Comparison of ENCODE assay signal across 1 cellular context in the genomic region with DNA sequence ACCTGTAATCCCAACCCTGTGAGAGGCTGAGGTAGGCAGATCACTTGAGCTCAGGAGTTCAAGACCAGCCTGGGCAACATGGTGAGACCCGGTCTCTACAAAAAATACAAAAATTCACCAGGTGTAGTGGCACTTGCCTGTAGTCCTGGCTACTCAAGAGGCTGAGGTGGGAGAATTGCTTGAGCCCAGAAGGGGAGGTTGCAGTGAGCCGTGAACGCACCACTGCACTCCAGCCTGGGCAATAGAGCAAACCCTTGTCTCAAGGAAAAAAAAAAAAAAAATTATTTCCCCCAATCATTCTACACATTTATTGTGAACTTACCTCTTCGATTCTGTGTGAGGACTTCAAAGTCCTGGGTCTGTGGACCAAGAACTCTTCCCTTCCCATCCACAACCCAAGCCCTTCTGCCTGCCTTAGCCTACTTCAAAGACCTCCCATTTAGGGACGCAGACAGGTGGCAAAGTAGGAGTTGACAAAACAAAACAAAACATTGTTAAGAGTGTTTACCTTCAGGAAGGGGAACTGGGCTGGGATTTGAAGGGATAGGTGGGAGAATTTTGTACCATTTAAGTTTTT.
A peak's percentile ranks its signal among the peaks of the same experiment; 100 is the strongest.
TF ChIP-seq lines count a peak whose summit lies in the region.

No MANE protein-coding gene starts in this region.

TF ChIP-seq in HepG2, 621 proteins besides CTCF, POLR2A, EP300 and RAD21 (continued from another document and continues in another):
- TF ChIP-seq, protein P1, sequence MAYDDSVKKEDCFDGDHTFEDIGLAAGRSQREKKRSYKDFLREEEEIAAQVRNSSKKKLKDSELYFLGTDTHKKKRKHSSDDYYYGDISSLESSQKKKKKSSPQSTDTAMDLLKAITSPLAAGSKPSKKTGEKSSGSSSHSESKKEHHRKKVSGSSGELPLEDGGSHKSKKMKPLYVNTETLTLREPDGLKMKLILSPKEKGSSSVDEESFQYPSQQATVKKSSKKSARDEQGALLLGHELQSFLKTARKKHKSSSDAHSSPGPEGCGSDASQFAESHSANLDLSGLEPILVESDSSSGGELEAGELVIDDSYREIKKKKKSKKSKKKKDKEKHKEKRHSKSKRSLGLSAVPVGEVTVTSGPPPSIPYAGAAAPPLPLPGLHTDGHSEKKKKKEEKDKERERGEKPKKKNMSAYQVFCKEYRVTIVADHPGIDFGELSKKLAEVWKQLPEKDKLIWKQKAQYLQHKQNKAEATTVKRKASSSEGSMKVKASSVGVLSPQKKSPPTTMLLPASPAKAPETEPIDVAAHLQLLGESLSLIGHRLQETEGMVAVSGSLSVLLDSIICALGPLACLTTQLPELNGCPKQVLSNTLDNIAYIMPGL (CRISPR knock-in tag; IDR thresholded peaks at IDR 0.05; ENCODE audit: borderline replicate concordance in 1 of 2, low read depth in 1 of 2): peak in 1 of 2 experiments; percentile 2; a peak in 1 of 4 replicates
- TF ChIP-seq, protein P2, sequence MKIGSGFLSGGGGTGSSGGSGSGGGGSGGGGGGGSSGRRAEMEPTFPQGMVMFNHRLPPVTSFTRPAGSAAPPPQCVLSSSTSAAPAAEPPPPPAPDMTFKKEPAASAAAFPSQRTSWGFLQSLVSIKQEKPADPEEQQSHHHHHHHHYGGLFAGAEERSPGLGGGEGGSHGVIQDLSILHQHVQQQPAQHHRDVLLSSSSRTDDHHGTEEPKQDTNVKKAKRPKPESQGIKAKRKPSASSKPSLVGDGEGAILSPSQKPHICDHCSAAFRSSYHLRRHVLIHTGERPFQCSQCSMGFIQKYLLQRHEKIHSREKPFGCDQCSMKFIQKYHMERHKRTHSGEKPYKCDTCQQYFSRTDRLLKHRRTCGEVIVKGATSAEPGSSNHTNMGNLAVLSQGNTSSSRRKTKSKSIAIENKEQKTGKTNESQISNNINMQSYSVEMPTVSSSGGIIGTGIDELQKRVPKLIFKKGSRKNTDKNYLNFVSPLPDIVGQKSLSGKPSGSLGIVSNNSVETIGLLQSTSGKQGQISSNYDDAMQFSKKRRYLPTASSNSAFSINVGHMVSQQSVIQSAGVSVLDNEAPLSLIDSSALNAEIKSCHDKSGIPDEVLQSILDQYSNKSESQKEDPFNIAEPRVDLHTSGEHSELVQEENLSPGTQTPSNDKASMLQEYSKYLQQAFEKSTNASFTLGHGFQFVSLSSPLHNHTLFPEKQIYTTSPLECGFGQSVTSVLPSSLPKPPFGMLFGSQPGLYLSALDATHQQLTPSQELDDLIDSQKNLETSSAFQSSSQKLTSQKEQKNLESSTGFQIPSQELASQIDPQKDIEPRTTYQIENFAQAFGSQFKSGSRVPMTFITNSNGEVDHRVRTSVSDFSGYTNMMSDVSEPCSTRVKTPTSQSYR (CRISPR knock-in tag; IDR thresholded peaks at IDR 0.05; ENCODE audit: borderline replicate concordance): no peak
- TF ChIP-seq GATAD1 (CRISPR knock-in tag; IDR thresholded peaks at IDR 0.05): no peak
- TF ChIP-seq ZNF781 (CRISPR knock-in tag; IDR thresholded peaks at IDR 0.05; ENCODE audit: borderline replicate concordance, not compliant biosample characterization): no peak
- TF ChIP-seq SOX6 (IDR thresholded peaks at IDR 0.05): no peak
- no peak for TF ChIP-seq SOX6 (CRISPR knock-in tag; IDR thresholded peaks at IDR 0.05)
- no peak for TF ChIP-seq ISL2 (CRISPR knock-in tag; IDR thresholded peaks at IDR 0.05)
- TF ChIP-seq SIN3A (IDR thresholded peaks at IDR 0.05; ENCODE audit: borderline replicate concordance, low read depth, low read length): no peak
- TF ChIP-seq, protein P3, sequence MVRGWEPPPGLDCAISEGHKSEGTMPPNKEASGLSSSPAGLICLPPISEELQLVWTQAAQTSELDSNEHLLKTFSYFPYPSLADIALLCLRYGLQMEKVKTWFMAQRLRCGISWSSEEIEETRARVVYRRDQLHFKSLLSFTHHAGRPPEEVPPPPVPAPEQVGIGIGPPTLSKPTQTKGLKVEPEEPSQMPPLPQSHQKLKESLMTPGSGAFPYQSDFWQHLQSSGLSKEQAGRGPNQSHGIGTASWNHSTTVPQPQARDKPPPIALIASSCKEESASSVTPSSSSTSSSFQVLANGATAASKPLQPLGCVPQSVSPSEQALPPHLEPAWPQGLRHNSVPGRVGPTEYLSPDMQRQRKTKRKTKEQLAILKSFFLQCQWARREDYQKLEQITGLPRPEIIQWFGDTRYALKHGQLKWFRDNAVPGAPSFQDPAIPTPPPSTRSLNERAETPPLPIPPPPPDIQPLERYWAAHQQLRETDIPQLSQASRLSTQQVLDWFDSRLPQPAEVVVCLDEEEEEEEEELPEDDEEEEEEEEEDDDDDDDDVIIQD (CRISPR knock-in tag; IDR thresholded peaks at IDR 0.05; ENCODE audit: low read depth): no peak
- TF ChIP-seq KDM3A (CRISPR knock-in tag; IDR thresholded peaks at IDR 0.05; ENCODE audit: low read depth): no peak
- TF ChIP-seq ETV5 (CRISPR knock-in tag; IDR thresholded peaks at IDR 0.05; ENCODE audit: borderline replicate concordance): no peak
- TF ChIP-seq ZNF232 (CRISPR knock-in tag; IDR thresholded peaks at IDR 0.05; ENCODE audit: borderline replicate concordance): 0 out of 2 replicates have a peak, but pooled peaks have one; percentile 7
- no peak for TF ChIP-seq BRD4 (CRISPR knock-in tag; IDR thresholded peaks at IDR 0.05)
- 0 out of 2 replicates have a peak, but pooled peaks have one; percentile 6 for TF ChIP-seq NFKBIZ (CRISPR knock-in tag; IDR thresholded peaks at IDR 0.05)
- no peak for TF ChIP-seq RAD51 (IDR thresholded peaks at IDR 0.05; ENCODE audit: borderline replicate concordance)
- TF ChIP-seq ZNF256 (CRISPR knock-in tag; conservative IDR thresholded peaks at IDR 0.05): no peak
- no peak for TF ChIP-seq SKI (IDR thresholded peaks at IDR 0.05; ENCODE audit: partially characterized antibody)
- no peak; the same call in 1 of the 2 replicates for TF ChIP-seq ZNF333 (CRISPR knock-in tag; IDR thresholded peaks at IDR 0.05; ENCODE audit: borderline replicate concordance)
- no peak for TF ChIP-seq ATF1 (CRISPR knock-in tag; IDR thresholded peaks at IDR 0.05)
- TF ChIP-seq, protein P4, sequence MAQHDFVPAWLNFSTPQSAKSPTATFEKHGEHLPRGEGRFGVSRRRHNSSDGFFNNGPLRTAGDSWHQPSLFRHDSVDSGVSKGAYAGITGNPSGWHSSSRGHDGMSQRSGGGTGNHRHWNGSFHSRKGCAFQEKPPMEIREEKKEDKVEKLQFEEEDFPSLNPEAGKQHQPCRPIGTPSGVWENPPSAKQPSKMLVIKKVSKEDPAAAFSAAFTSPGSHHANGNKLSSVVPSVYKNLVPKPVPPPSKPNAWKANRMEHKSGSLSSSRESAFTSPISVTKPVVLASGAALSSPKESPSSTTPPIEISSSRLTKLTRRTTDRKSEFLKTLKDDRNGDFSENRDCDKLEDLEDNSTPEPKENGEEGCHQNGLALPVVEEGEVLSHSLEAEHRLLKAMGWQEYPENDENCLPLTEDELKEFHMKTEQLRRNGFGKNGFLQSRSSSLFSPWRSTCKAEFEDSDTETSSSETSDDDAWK (CRISPR knock-in tag; IDR thresholded peaks at IDR 0.05): no peak
- TF ChIP-seq ZBTB20 (CRISPR knock-in tag; IDR thresholded peaks at IDR 0.05; ENCODE audit: borderline replicate concordance, low read depth): no peak
- TF ChIP-seq, protein P5, sequence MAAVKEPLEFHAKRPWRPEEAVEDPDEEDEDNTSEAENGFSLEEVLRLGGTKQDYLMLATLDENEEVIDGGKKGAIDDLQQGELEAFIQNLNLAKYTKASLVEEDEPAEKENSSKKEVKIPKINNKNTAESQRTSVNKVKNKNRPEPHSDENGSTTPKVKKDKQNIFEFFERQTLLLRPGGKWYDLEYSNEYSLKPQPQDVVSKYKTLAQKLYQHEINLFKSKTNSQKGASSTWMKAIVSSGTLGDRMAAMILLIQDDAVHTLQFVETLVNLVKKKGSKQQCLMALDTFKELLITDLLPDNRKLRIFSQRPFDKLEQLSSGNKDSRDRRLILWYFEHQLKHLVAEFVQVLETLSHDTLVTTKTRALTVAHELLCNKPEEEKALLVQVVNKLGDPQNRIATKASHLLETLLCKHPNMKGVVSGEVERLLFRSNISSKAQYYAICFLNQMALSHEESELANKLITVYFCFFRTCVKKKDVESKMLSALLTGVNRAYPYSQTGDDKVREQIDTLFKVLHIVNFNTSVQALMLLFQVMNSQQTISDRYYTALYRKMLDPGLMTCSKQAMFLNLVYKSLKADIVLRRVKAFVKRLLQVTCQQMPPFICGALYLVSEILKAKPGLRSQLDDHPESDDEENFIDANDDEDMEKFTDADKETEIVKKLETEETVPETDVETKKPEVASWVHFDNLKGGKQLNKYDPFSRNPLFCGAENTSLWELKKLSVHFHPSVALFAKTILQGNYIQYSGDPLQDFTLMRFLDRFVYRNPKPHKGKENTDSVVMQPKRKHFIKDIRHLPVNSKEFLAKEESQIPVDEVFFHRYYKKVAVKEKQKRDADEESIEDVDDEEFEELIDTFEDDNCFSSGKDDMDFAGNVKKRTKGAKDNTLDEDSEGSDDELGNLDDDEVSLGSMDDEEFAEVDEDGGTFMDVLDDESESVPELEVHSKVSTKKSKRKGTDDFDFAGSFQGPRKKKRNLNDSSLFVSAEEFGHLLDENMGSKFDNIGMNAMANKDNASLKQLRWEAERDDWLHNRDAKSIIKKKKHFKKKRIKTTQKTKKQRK (IDR thresholded peaks at IDR 0.05; ENCODE audit: low read length): no peak
- no peak for TF ChIP-seq ZSCAN20 (CRISPR knock-in tag; IDR thresholded peaks at IDR 0.05; ENCODE audit: borderline replicate concordance)
- TF ChIP-seq, protein P6, sequence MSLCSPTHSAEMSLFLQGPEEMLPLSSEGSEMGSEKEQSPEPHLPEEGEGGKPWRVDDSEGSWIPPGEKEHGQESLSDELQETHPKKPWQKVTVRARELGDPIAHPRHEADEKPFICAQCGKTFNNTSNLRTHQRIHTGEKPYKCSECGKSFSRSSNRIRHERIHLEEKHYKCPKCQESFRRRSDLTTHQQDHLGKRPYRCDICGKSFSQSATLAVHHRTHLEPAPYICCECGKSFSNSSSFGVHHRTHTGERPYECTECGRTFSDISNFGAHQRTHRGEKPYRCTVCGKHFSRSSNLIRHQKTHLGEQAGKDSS (CRISPR knock-in tag; IDR thresholded peaks at IDR 0.05; ENCODE audit: borderline replicate concordance, low read depth): no peak
- TF ChIP-seq ZNF562 (CRISPR knock-in tag; IDR thresholded peaks at IDR 0.05; ENCODE audit: borderline replicate concordance): no peak
- TF ChIP-seq, protein P7, sequence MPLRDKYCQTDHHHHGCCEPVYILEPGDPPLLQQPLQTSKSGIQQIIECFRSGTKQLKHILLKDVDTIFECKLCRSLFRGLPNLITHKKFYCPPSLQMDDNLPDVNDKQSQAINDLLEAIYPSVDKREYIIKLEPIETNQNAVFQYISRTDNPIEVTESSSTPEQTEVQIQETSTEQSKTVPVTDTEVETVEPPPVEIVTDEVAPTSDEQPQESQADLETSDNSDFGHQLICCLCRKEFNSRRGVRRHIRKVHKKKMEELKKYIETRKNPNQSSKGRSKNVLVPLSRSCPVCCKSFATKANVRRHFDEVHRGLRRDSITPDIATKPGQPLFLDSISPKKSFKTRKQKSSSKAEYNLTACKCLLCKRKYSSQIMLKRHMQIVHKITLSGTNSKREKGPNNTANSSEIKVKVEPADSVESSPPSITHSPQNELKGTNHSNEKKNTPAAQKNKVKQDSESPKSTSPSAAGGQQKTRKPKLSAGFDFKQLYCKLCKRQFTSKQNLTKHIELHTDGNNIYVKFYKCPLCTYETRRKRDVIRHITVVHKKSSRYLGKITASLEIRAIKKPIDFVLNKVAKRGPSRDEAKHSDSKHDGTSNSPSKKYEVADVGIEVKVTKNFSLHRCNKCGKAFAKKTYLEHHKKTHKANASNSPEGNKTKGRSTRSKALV (CRISPR knock-in tag; IDR thresholded peaks at IDR 0.05): no peak; the same call in 1 of the 2 replicates
- TF ChIP-seq FOXC1 (CRISPR knock-in tag; IDR thresholded peaks at IDR 0.05; ENCODE audit: borderline replicate concordance): no peak
- TF ChIP-seq, protein P8, sequence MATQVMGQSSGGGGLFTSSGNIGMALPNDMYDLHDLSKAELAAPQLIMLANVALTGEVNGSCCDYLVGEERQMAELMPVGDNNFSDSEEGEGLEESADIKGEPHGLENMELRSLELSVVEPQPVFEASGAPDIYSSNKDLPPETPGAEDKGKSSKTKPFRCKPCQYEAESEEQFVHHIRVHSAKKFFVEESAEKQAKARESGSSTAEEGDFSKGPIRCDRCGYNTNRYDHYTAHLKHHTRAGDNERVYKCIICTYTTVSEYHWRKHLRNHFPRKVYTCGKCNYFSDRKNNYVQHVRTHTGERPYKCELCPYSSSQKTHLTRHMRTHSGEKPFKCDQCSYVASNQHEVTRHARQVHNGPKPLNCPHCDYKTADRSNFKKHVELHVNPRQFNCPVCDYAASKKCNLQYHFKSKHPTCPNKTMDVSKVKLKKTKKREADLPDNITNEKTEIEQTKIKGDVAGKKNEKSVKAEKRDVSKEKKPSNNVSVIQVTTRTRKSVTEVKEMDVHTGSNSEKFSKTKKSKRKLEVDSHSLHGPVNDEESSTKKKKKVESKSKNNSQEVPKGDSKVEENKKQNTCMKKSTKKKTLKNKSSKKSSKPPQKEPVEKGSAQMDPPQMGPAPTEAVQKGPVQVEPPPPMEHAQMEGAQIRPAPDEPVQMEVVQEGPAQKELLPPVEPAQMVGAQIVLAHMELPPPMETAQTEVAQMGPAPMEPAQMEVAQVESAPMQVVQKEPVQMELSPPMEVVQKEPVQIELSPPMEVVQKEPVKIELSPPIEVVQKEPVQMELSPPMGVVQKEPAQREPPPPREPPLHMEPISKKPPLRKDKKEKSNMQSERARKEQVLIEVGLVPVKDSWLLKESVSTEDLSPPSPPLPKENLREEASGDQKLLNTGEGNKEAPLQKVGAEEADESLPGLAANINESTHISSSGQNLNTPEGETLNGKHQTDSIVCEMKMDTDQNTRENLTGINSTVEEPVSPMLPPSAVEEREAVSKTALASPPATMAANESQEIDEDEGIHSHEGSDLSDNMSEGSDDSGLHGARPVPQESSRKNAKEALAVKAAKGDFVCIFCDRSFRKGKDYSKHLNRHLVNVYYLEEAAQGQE (IDR thresholded peaks at IDR 0.05; ENCODE audit: borderline replicate concordance in 1 of 2, low read depth in 1 of 2, low read length in 2 of 2): no peak
- TF ChIP-seq, protein P9, sequence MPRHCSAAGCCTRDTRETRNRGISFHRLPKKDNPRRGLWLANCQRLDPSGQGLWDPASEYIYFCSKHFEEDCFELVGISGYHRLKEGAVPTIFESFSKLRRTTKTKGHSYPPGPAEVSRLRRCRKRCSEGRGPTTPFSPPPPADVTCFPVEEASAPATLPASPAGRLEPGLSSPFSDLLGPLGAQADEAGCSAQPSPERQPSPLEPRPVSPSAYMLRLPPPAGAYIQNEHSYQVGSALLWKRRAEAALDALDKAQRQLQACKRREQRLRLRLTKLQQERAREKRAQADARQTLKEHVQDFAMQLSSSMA (CRISPR knock-in tag; IDR thresholded peaks at IDR 0.05): no peak
- TF ChIP-seq, protein P10, sequence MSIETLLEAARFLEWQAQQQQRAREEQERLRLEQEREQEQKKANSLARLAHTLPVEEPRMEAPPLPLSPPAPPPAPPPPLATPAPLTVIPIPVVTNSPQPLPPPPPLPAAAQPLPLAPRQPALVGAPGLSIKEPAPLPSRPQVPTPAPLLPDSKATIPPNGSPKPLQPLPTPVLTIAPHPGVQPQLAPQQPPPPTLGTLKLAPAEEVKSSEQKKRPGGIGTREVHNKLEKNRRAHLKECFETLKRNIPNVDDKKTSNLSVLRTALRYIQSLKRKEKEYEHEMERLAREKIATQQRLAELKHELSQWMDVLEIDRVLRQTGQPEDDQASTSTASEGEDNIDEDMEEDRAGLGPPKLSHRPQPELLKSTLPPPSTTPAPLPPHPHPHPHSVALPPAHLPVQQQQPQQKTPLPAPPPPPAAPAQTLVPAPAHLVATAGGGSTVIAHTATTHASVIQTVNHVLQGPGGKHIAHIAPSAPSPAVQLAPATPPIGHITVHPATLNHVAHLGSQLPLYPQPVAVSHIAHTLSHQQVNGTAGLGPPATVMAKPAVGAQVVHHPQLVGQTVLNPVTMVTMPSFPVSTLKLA (IDR thresholded peaks at IDR 0.05): no peak
- TF ChIP-seq, protein P11, sequence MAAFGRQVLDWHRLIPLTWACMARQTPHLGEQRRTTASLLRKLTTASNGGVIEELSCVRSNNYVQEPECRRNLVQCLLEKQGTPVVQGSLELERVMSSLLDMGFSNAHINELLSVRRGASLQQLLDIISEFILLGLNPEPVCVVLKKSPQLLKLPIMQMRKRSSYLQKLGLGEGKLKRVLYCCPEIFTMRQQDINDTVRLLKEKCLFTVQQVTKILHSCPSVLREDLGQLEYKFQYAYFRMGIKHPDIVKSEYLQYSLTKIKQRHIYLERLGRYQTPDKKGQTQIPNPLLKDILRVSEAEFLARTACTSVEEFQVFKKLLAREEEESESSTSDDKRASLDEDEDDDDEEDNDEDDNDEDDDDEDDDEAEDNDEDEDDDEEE (CRISPR knock-in tag; IDR thresholded peaks at IDR 0.05): no peak
